In genomic region chr3:159189994-159190669, GRCh38 we compare ENCODE assay signal across 16 cellular contexts.
DNase-seq lines count a peak whose midpoint lies in the region; ATAC-seq, FAIRE-seq and TF ChIP-seq lines count a peak whose summit lies in the region.
"Had no signal": no experiment of that assay in that cellular context is flagged by ENCODE, and none has a peak within 500 bp of the region (broad histone marks: within the 10 kb centered on the region; RNA-seq: fewer than 3 reads in every experiment).

No MANE protein-coding gene starts in this region.

- no peak for ATAC-seq in GM19351 (IDR thresholded peaks at IDR 0.05; ENCODE audit: unreplicated experiment)
- ATAC-seq in HG03196 (IDR thresholded peaks at IDR 0.05; ENCODE audit: unreplicated experiment): no peak
- ATAC-seq: heart left ventricle had no signal

- H3K27ac Mint-ChIP-seq in activated naive CD4-positive, alpha-beta T cell treated with anti-CD3 and anti-CD28 coated beads for 36 hours: no peak overlapping the region
- H3K27ac Mint-ChIP-seq: activated T-helper 2 cell treated with anti-CD3 and anti-CD28 coated beads, Interferon-gamma antibody, Interleukin-2, Interleukin-4, amounts not matched to agents 10 μg/mL and 5 μg/mL and 100 μg/mL, durations not matched to agents 14 hours and 24 hours and 36 hours had no signal

- no peak overlapping the region for H3K4me3 Mint-ChIP-seq in activated naive CD4-positive, alpha-beta T cell treated with anti-CD3 and anti-CD28 coated beads for 36 hours

- TF ChIP-seq CTCF in epithelial cell of esophagus (IDR thresholded peaks at IDR 0.05; ENCODE audit: insufficient read depth, low read depth, low read length, missing control alignments): no peak
- no peak for TF ChIP-seq CTCF in GM13976 (IDR thresholded peaks at IDR 0.05; ENCODE audit: borderline replicate concordance, control extremely low read depth, extremely low read depth, insufficient read depth, missing control alignments)

- no peak for FAIRE-seq in RCC 7860 (lab: Jason Lieb, UNC)

- no peaks in the 10 kb centered on the region for H3K4me1 Mint-ChIP-seq in activated naive CD4-positive, alpha-beta T cell treated with anti-CD3 and anti-CD28 coated beads for 36 hours (ENCODE audit: low read depth)

- peaks cover 1% of the 10 kb centered on the region for H3K9me3 Mint-ChIP-seq in activated naive CD4-positive, alpha-beta T cell treated with anti-CD3 and anti-CD28 coated beads for 36 hours
- H3K9me3 Mint-ChIP-seq: activated T-helper 2 cell treated with anti-CD3 and anti-CD28 coated beads, Interferon-gamma antibody, Interleukin-2, Interleukin-4, amounts not matched to agents 10 μg/mL and 5 μg/mL and 100 μg/mL, durations not matched to agents 14 hours and 24 hours and 36 hours had no signal

- CTCF ChIA-PET in activated naive CD4-positive, alpha-beta T cell treated with anti-CD3 and anti-CD28 coated beads for 36 hours (lab: Charles Lee): no interaction called here

- no peak overlapping the region for H3K4me3 ChIP-seq in epithelial cell of esophagus (ENCODE audit: low read length)
- H3K4me3 ChIP-seq: BLaER1 treated with 17β-estradiol and CSF1 and Interleukin-3, amounts not matched to agents 10 nM and 100 nM; heart left ventricle had no signal

- H3K36me3 Mint-ChIP-seq in activated naive CD4-positive, alpha-beta T cell treated with anti-CD3 and anti-CD28 coated beads for 36 hours (ENCODE audit: low read depth): no peaks in the 10 kb centered on the region

- intact Hi-C loops in activated naive CD4-positive, alpha-beta T cell treated with anti-CD3 and anti-CD28 coated beads for 36 hours (cut with micrococcal nuclease): no loop called here

- in situ Hi-C loops in GM13976 (cut with MboI; ENCODE audit: low sequenced_read_pairs, unreplicated experiment): no loop called here

- no peaks in the 10 kb centered on the region for H3K27me3 Mint-ChIP-seq in activated naive CD4-positive, alpha-beta T cell treated with anti-CD3 and anti-CD28 coated beads for 36 hours (ENCODE audit: low read depth)

- DNase-seq in GM03348 (ENCODE audit: low spot score): peak; percentile 16
- DNase-seq in RCC 7860 (ENCODE audit: low spot score): peak; percentile 43
- DNase-seq in epithelial cell of esophagus (ENCODE audit: low read depth): peak; percentile 76
- DNase-seq in pulmonary artery endothelial cell (ENCODE audit: low read depth, low spot score): peak; percentile 7
- DNase-seq in GM13976 (ENCODE audit: low spot score): no peak
- no peak for DNase-seq in activated naive CD4-positive, alpha-beta T cell treated with anti-CD3 and anti-CD28 coated beads for 36 hours
- DNase-seq: activated CD4-positive, CD25-positive, alpha-beta regulatory T cell; amniotic stem cell; heart left ventricle; NCI-H1436; nucleus accumbens; stimulated activated CD4-positive, alpha-beta T cell treated with anti-CD3 and anti-CD28 coated beads, Interleukin-4, amount 100 ng/mL, for 4 hours had no signal

Comparison
In these comparisons a context has a peak if more than half of its experiments do, and no peak if none do; other contexts are left out.
1. DNase-seq: peak in GM03348 (single experiment), RCC 7860 (single experiment), epithelial cell of esophagus (single experiment) and pulmonary artery endothelial cell (single experiment); none in GM13976 (single experiment) and activated naive CD4-positive, alpha-beta T cell treated with anti-CD3 and anti-CD28 coated beads for 36 hours (single experiment).